In genomic region chr1:214380986-214381695, GRCh38 we compare ENCODE assay signal across 26 cellular contexts.
A peak's percentile ranks its signal among the peaks of the same experiment; 100 is the strongest.
DNase-seq lines count a peak whose midpoint lies in the region; ATAC-seq and TF ChIP-seq lines count a peak whose summit lies in the region.
"Had no signal": no experiment of that assay in that cellular context is flagged by ENCODE, and none has a peak within 500 bp of the region (broad histone marks: within the 10 kb centered on the region; RNA-seq: fewer than 3 reads in every experiment).

No MANE protein-coding gene starts in this region.

- peaks cover 31% of the 10 kb centered on the region for H3K4me1 Mint-ChIP-seq in type B pancreatic cell (ENCODE audit: unreplicated experiment)
- H3K4me1 Mint-ChIP-seq: activated CD4-positive, alpha-beta T cell treated with anti-CD3 and anti-CD28 coated beads, Interleukin-2, amount 10 ng/mL, durations not matched to agents 7 days and 5 days; stimulated activated memory B cell treated with anti-CD40 and anti-IgM and Interleukin-4, amounts not matched to agents 10 μg/mL and 1 μg/mL and 100 μg/mL, for 72 hours had no signal

- no peak for ATAC-seq in HCT116
- ATAC-seq in foreskin keratinocyte = no peak
- no peak for ATAC-seq in GM19035 (IDR thresholded peaks at IDR 0.05; ENCODE audit: unreplicated experiment)
- ATAC-seq in GM21723 (IDR thresholded peaks at IDR 0.05; ENCODE audit: unreplicated experiment) = no peak
- ATAC-seq: lower lobe of right lung; stimulated activated memory B cell treated with anti-CD40 and anti-IgM and Interleukin-4, amounts not matched to agents 10 μg/mL and 1 μg/mL and 100 μg/mL, for 72 hours; upper lobe of right lung had no signal

- H3K4me2 ChIP-seq in HCT116 (ENCODE audit: low read length) = 0 out of 2 replicates have a peak overlapping the region, but pooled peaks have one; percentile 21

- H3K27ac ChIP-seq in HCT116 (ENCODE audit: low read depth, low read length) (peak overlapping the region; percentile 46), foreskin keratinocyte (peak overlapping the region; percentile 2)
- H3K27ac ChIP-seq: lower lobe of right lung, ovary, upper lobe of right lung, WERI-Rb-1 had no signal

- CTCF ChIA-PET in HCT116 (lab: Charles Lee) = interaction anchor here (1.5 kb wide), 1 partner anchor 8 kb away, joined by 3 read pairs; no protein-coding TSS in a partner anchor

- no peak for DNase-seq in HCT116 (ENCODE audit: low read depth, low spot score)
- peak; percentile 41 for DNase-seq in RPMI7951 (ENCODE audit: low read depth)
- no peak for DNase-seq in foreskin keratinocyte
- no peak for DNase-seq in type B pancreatic cell (ENCODE audit: extremely low spot score, unreplicated experiment)
- DNase-seq in DMS53 treated with DMSO at 0.1 percent for 48 hours (lab: John Stamatoyannopoulos, UW; ENCODE audit: unreplicated experiment) = no peak
- DNase-seq: activated CD4-positive, alpha-beta T cell treated with anti-CD3 and anti-CD28 coated beads, Interleukin-2, amount 10 ng/mL, durations not matched to agents 7 days and 5 days; activated effector memory CD4-positive, alpha-beta T cell treated with Interleukin-2 at 50 U/mL for 16 hours; anterior cingulate cortex; CD4-positive, CD25-positive, alpha-beta regulatory T cell; DMS153; IMR-90; lower lobe of right lung; NCI-H1048; NCI-H187; NCI-H446 treated with DMSO at 0.1 percent for 48 hours; ovary; substantia nigra; T1000; upper lobe of right lung had no signal

- no peaks in the 10 kb centered on the region for H3K9me2 ChIP-seq in HCT116 (ENCODE audit: insufficient read depth)

- peaks cover 46% of the 10 kb centered on the region for H3K36me3 Mint-ChIP-seq in type B pancreatic cell
- H3K36me3 Mint-ChIP-seq: activated naive CD8-positive, alpha-beta T cell; CD4-positive, CD25-positive, alpha-beta regulatory T cell; stimulated activated memory B cell treated with anti-CD40 and anti-IgM and Interleukin-4, amounts not matched to agents 10 μg/mL and 1 μg/mL and 100 μg/mL, for 72 hours had no signal

- no peaks in the 10 kb centered on the region for H3K9me3 Mint-ChIP-seq in type B pancreatic cell
- H3K9me3 Mint-ChIP-seq: activated CD4-positive, alpha-beta T cell treated with anti-CD3 and anti-CD28 coated beads, Interleukin-2, amount 10 ng/mL, durations not matched to agents 7 days and 5 days; CD4-positive, CD25-positive, alpha-beta regulatory T cell; stimulated activated memory B cell treated with anti-CD40 and anti-IgM and Interleukin-4, amounts not matched to agents 10 μg/mL and 1 μg/mL and 100 μg/mL, for 72 hours had no signal

- RAD21 ChIA-PET in HCT116 (lab: Charles Lee; ENCODE audit: low non-redundant PET in 1 of 2, low total read pairs in 2 of 2, uncharacterized antibody in 2 of 2, unreplicated experiment in 2 of 2) = no interaction called here

- intact Hi-C loops in HCT116 (cut with micrococcal nuclease) = no loop called here

- TF ChIP-seq RAD21 in HCT116 (IDR thresholded peaks at IDR 0.05; ENCODE audit: low read depth) = no peak

- TF ChIP-seq CTCF in HCT116 (IDR thresholded peaks at IDR 0.05 in 2 of 3, conservative IDR thresholded peaks at IDR 0.05 in 1 of 3; ENCODE audit: borderline replicate concordance in 1 of 3, insufficient read depth in 1 of 3, low read depth in 2 of 3, low read length in 2 of 3) (no peak), foreskin keratinocyte (conservative IDR thresholded peaks at IDR 0.05) (no peak), type B pancreatic cell (conservative IDR thresholded peaks at IDR 0.05) (no peak)

- H3K27me3 ChIP-seq in HCT116 (ENCODE audit: insufficient read depth, low read length) (no peaks in the 10 kb centered on the region), foreskin keratinocyte (no peaks in the 10 kb centered on the region)
- H3K27me3 ChIP-seq: ovary, upper lobe of right lung had no signal

- H3K4me3 Mint-ChIP-seq in type B pancreatic cell = no peak overlapping the region
- H3K4me3 Mint-ChIP-seq: activated CD4-positive, alpha-beta T cell treated with anti-CD3 and anti-CD28 coated beads, Interleukin-2, amount 10 ng/mL, durations not matched to agents 7 days and 5 days; activated naive CD8-positive, alpha-beta T cell; CD4-positive, CD25-positive, alpha-beta regulatory T cell; stimulated activated memory B cell treated with anti-CD40 and anti-IgM and Interleukin-4, amounts not matched to agents 10 μg/mL and 1 μg/mL and 100 μg/mL, for 72 hours had no signal

- POLR2A ChIA-PET in HCT116 (lab: Charles Lee) = no interaction called here

- H3K4me1 ChIP-seq in HCT116 (ENCODE audit: control insufficient read depth in 1 of 2, insufficient read depth in 2 of 2, low read length in 2 of 2) = peaks cover 15 to 24% of the 10 kb centered on the region in 2 experiments
- peaks cover 27% of the 10 kb centered on the region for H3K4me1 ChIP-seq in foreskin keratinocyte
- H3K4me1 ChIP-seq: lower lobe of right lung, upper lobe of right lung had no signal

- H3K79me2 ChIP-seq in HCT116 (ENCODE audit: insufficient read depth, low read length) = no peaks in the 10 kb centered on the region

- BruUV-seq in HCT116 (replicated peaks; lab: Mats Ljungman, UMichigan) = no TSS peak

- H3K9ac ChIP-seq in HCT116 (ENCODE audit: low read length) = no peak overlapping the region

- no peak for TF ChIP-seq POLR2A in HCT116 (IDR thresholded peaks at IDR 0.05; ENCODE audit: borderline replicate concordance, extremely low read depth, insufficient read depth, insufficient read length)

- H3K27ac Mint-ChIP-seq in type B pancreatic cell = peak overlapping the region; percentile 47
- H3K27ac Mint-ChIP-seq: activated CD4-positive, alpha-beta T cell treated with anti-CD3 and anti-CD28 coated beads, Interleukin-2, amount 10 ng/mL, durations not matched to agents 7 days and 5 days; activated naive CD8-positive, alpha-beta T cell; CD4-positive, CD25-positive, alpha-beta regulatory T cell; stimulated activated memory B cell treated with anti-CD40 and anti-IgM and Interleukin-4, amounts not matched to agents 10 μg/mL and 1 μg/mL and 100 μg/mL, for 72 hours had no signal

- H3K36me3 ChIP-seq in HCT116 (ENCODE audit: control insufficient read depth in 1 of 2, insufficient read depth in 2 of 2, low read length in 2 of 2) = peaks cover 2 to 18% of the 10 kb centered on the region in 2 experiments; a peak in 3 of 4 replicates
- H3K36me3 ChIP-seq: ovary, WERI-Rb-1 had no signal

- H3K9me3 ChIP-seq in HCT116 (ENCODE audit: control insufficient read depth in 1 of 2, insufficient read depth in 1 of 2, low read depth in 1 of 2, low read length in 2 of 2) = no peaks in the 10 kb centered on the region
- H3K9me3 ChIP-seq: HAP-1, lower lobe of right lung, ovary, upper lobe of right lung had no signal

- H3K4me3 ChIP-seq in HCT116 (replicated peaks in 1 of 2; ENCODE audit: low read depth in 1 of 2, low read length in 2 of 2) = no peak overlapping the region
- H3K4me3 ChIP-seq: HAP-1, lower lobe of right lung, ovary, skin epidermis, upper lobe of right lung had no signal

- no peaks in the 10 kb centered on the region for H3K27me3 Mint-ChIP-seq in type B pancreatic cell
- H3K27me3 Mint-ChIP-seq: activated CD4-positive, alpha-beta T cell treated with anti-CD3 and anti-CD28 coated beads, Interleukin-2, amount 10 ng/mL, durations not matched to agents 7 days and 5 days; activated naive CD8-positive, alpha-beta T cell; CD4-positive, CD25-positive, alpha-beta regulatory T cell had no signal

- H2AFZ ChIP-seq in HCT116 (ENCODE audit: low read depth, low read length, poor library complexity, severe bottlenecking) = no peak overlapping the region

- H4K20me1 ChIP-seq in HCT116 (ENCODE audit: insufficient read depth) = no peaks in the 10 kb centered on the region

TF ChIP-seq in HCT116, 20 proteins besides CTCF, POLR2A, EP300 and RAD21:
- TF ChIP-seq ZNF274 (IDR thresholded peaks at IDR 0.05; ENCODE audit: low read depth, low read length) (no peak), ZBTB33 (IDR thresholded peaks at IDR 0.05; ENCODE audit: extremely low read depth, insufficient replicate concordance, low read length) (no peak)
TF ChIP-seq in HCT116: peak in this region for 0.
